ENCODE assay signal across 2 cellular contexts in the genomic region with DNA sequence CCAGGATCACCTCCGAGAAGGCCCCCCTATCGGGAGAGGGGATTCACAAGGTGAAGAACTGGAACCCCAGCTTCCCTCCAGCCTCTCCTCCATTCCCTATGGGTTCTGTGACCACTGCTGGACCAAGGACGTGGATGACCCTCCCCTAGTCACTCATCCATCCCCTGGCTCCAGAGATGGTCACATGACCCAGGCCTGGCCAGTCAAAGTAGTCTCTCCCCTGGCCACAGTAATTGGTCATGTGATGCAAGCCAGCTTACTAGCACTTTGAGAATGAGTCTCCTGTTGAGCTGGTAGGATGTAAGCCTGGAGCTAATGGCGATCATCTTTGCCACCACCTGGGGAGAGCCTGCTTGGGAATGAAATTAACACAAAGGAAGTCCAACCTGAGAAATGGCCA.
TF ChIP-seq lines count a peak whose summit lies in the region.

No MANE protein-coding gene starts in this region.

TF ChIP-seq in IMR-90, 13 proteins besides CTCF, POLR2A, EP300 and RAD21:
- TF ChIP-seq, protein P1, sequence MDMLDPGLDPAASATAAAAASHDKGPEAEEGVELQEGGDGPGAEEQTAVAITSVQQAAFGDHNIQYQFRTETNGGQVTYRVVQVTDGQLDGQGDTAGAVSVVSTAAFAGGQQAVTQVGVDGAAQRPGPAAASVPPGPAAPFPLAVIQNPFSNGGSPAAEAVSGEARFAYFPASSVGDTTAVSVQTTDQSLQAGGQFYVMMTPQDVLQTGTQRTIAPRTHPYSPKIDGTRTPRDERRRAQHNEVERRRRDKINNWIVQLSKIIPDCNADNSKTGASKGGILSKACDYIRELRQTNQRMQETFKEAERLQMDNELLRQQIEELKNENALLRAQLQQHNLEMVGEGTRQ (IDR thresholded peaks at IDR 0.05; ENCODE audit: low read depth, low read length): peak; percentile 87
- no peak for TF ChIP-seq MAZ (IDR thresholded peaks at IDR 0.05; ENCODE audit: borderline replicate concordance, low read depth, low read length)
- TF ChIP-seq CEBPB (IDR thresholded peaks at IDR 0.05; ENCODE audit: low read depth, low read length): no peak

TF ChIP-seq in GM12878, 131 proteins besides CTCF, POLR2A, EP300 and RAD21:
- TF ChIP-seq, protein P2, sequence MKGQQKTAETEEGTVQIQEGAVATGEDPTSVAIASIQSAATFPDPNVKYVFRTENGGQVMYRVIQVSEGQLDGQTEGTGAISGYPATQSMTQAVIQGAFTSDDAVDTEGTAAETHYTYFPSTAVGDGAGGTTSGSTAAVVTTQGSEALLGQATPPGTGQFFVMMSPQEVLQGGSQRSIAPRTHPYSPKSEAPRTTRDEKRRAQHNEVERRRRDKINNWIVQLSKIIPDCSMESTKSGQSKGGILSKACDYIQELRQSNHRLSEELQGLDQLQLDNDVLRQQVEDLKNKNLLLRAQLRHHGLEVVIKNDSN (IDR thresholded peaks at IDR 0.05; ENCODE audit: borderline replicate concordance, extremely low read length, insufficient read depth, low read depth, low read length): peak; percentile 53
- TF ChIP-seq BACH1 (IDR thresholded peaks at IDR 0.05; ENCODE audit: borderline replicate concordance): no peak
